In the genomic region with DNA sequence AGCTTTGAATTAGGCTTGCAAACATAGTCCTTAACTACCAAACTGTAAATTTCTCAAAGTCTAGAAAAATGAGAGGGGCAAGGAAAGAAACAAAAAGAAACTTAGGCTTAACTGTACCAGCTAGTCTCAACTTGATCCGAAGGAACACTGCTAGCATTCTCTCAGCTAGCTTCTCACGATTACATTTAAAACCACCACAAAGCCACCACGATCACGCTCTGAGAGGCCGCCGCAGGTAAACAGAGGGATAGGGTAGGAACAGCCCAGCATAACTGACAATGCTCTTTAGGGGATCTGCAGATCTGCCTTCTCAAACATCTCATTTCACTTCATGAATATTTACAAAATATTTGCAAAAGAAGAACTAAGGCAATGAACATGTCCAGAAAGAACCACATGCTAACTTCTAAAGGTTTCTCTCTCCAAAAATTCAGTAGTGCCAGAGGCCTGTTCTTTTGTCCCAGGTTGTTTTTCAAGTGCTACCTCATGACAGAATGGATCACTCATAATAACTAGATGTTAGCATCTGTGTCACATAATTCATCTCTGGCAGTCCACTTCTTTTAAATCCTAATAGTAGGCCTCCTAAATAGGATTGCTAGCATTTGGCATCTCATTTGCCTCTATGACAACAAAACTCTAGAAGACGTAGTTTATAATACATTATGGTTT, we compare ENCODE assay signal across 13 cellular contexts. TPM values are rescaled to one million over a fixed set of nuclear protein-coding genes. Genes with fewer than 3 reads are reported as not detected.
DNase-seq lines count a peak whose midpoint lies in the region; ATAC-seq, FAIRE-seq and TF ChIP-seq lines count a peak whose summit lies in the region.
"Had no signal": no experiment of that assay in that cellular context is flagged by ENCODE, and none has a peak within 500 bp of the region (broad histone marks: within the 10 kb centered on the region; RNA-seq: fewer than 3 reads in every experiment).

No MANE protein-coding gene starts in this region.

- no peaks in the 10 kb centered on the region for H3K27me3 Mint-ChIP-seq in activated CD4-positive, alpha-beta T cell treated with anti-CD3 and anti-CD28 coated beads, Interleukin-2, amount 10 ng/mL, durations not matched to agents 24 days and 14 days
- no peaks in the 10 kb centered on the region for H3K27me3 Mint-ChIP-seq in central memory CD8-positive, alpha-beta T cell

- H3K9me3 ChIP-seq in Panc1 (ENCODE audit: control insufficient read depth, insufficient read depth, low read depth, low read length) (no peaks in the 10 kb centered on the region), skeletal muscle tissue (ENCODE audit: control insufficient read depth in 3 of 3, low read length in 3 of 3) (no peaks in the 10 kb centered on the region)
- H3K9me3 ChIP-seq: neutrophil, tibial nerve had no signal

- H3K9me3 Mint-ChIP-seq in activated CD4-positive, alpha-beta T cell treated with anti-CD3 and anti-CD28 coated beads, Interleukin-2, amount 10 ng/mL, durations not matched to agents 24 days and 14 days, result no peaks in the 10 kb centered on the region
- no peaks in the 10 kb centered on the region for H3K9me3 Mint-ChIP-seq in central memory CD8-positive, alpha-beta T cell

- H3K27me3 ChIP-seq in Panc1 (ENCODE audit: control insufficient read depth, insufficient read depth, low read length), result no peaks in the 10 kb centered on the region
- H3K27me3 ChIP-seq in skeletal muscle tissue (ENCODE audit: control insufficient read depth in 3 of 3, insufficient read depth in 3 of 3, low read length in 3 of 3), result no peaks in the 10 kb centered on the region
- H3K27me3 ChIP-seq: neutrophil, tibial nerve had no signal

- no peak for TF ChIP-seq CTCF in Panc1 (IDR thresholded peaks at IDR 0.05)

- no TSS peak for BruUV-seq in Panc1 (replicated peaks; lab: Mats Ljungman, UMichigan)

- CTCF ChIA-PET in Panc1 (lab: Charles Lee), result no interaction called here

- H3K36me3 ChIP-seq in Panc1 (ENCODE audit: control insufficient read depth, insufficient read depth, low read length), result no peaks in the 10 kb centered on the region
- H3K36me3 ChIP-seq in skeletal muscle tissue (ENCODE audit: control insufficient read depth in 3 of 3, insufficient read depth in 3 of 3, low read length in 3 of 3), result no peaks in the 10 kb centered on the region
- H3K36me3 ChIP-seq: neutrophil, tibial nerve had no signal

- FAIRE-seq in HTR-8/SVneo (lab: Jason Lieb, UNC), result no peak
- FAIRE-seq: A204.1 had no signal

- in situ Hi-C loops in Panc1 (cut with HindIII; ENCODE audit: low pct_unique_long_range_greater_than_20kb, low sequenced_read_pairs), result no loop called here

- ATAC-seq in Panc1, result no peak
- peak; percentile 50 for ATAC-seq in central memory CD8-positive, alpha-beta T cell (replicated peaks; ENCODE audit: extremely low read depth, poor library complexity, severe bottlenecking)

- no peak overlapping the region for H3K4me3 ChIP-seq in Panc1 (ENCODE audit: low read depth in 2 of 2, low read length in 2 of 2)
- no peak overlapping the region for H3K4me3 ChIP-seq in skeletal muscle tissue (ENCODE audit: low read length in 3 of 3)
- H3K4me3 ChIP-seq: tibial nerve had no signal

- H3K4me3 Mint-ChIP-seq in activated CD4-positive, alpha-beta T cell treated with anti-CD3 and anti-CD28 coated beads, Interleukin-2, amount 10 ng/mL, durations not matched to agents 24 days and 14 days, result peak overlapping the region; percentile 80
- peak overlapping the region; percentile 68 for H3K4me3 Mint-ChIP-seq in central memory CD8-positive, alpha-beta T cell

- H3K4me1 ChIP-seq in Panc1 (ENCODE audit: control insufficient read depth, insufficient read depth, low read length), result peaks cover 72% of the 10 kb centered on the region
- H3K4me1 ChIP-seq in skeletal muscle tissue (ENCODE audit: control insufficient read depth in 3 of 3, insufficient read depth in 3 of 3, low read length in 3 of 3), result peaks cover 27 to 53% (median 34%) of the 10 kb centered on the region in 3 donors

- peak overlapping the region; percentile 77 for H3K27ac Mint-ChIP-seq in activated CD4-positive, alpha-beta T cell treated with anti-CD3 and anti-CD28 coated beads, Interleukin-2, amount 10 ng/mL, durations not matched to agents 24 days and 14 days
- peak overlapping the region; percentile 91 for H3K27ac Mint-ChIP-seq in central memory CD8-positive, alpha-beta T cell (ENCODE audit: low read depth)

- peaks cover 58% of the 10 kb centered on the region for H3K4me1 Mint-ChIP-seq in activated CD4-positive, alpha-beta T cell treated with anti-CD3 and anti-CD28 coated beads, Interleukin-2, amount 10 ng/mL, durations not matched to agents 24 days and 14 days
- peaks cover 66% of the 10 kb centered on the region for H3K4me1 Mint-ChIP-seq in central memory CD8-positive, alpha-beta T cell

- peak; percentile 83 for DNase-seq in activated CD4-positive, alpha-beta T cell treated with anti-CD3 and anti-CD28 coated beads, Interleukin-2, amount 10 ng/mL, durations not matched to agents 24 days and 14 days
- DNase-seq in activated CD4-positive, alpha-beta T cell treated with anti-CD3 and anti-CD28 coated beads for 4 hours, result no peak
- DNase-seq in Panc1 (ENCODE audit: low read depth, low spot score) (no peak), DMS53 (lab: John Stamatoyannopoulos, UW) (no peak), glomerular visceral epithelial cell (ENCODE audit: extremely low spot score) (no peak), HTR-8/SVneo (ENCODE audit: insufficient read length, low spot score) (no peak)
- DNase-seq in central memory CD8-positive, alpha-beta T cell (ENCODE audit: low spot score in 2 of 2), result no peak
- DNase-seq: caudate nucleus, hippocampal formation had no signal

- intact Hi-C loops in activated CD4-positive, alpha-beta T cell treated with anti-CD3 and anti-CD28 coated beads, Interleukin-2, amount 10 ng/mL, durations not matched to agents 24 days and 14 days (cut with micrococcal nuclease), result loop anchor here (1.0 to 10.0 kb wide), 4 partner anchors 78 to 1387 kb away; no protein-coding TSS in a partner anchor
- intact Hi-C loops in Panc1 (cut with micrococcal nuclease; ENCODE audit: unreplicated experiment), result no loop called here

- H3K27ac ChIP-seq in Panc1 (ENCODE audit: low read length), result peak overlapping the region; percentile 63
- H3K27ac ChIP-seq in skeletal muscle tissue (ENCODE audit: low read depth, low read length), result peak overlapping the region; percentile 41
- H3K27ac ChIP-seq: neutrophil had no signal

- peak overlapping the region in 2 of 3 donors; percentile 9 to 13 for H3K9ac ChIP-seq in skeletal muscle tissue (ENCODE audit: low read depth in 1 of 3, low read length in 3 of 3)

- POLR2A ChIA-PET in Panc1 (lab: Charles Lee), result interaction anchor here (0.6 kb wide), 1 partner anchor 275 kb away, joined by 3 read pairs; no protein-coding TSS in a partner anchor

- H3K36me3 Mint-ChIP-seq in activated CD4-positive, alpha-beta T cell treated with anti-CD3 and anti-CD28 coated beads, Interleukin-2, amount 10 ng/mL, durations not matched to agents 24 days and 14 days (ENCODE audit: low read depth), result peaks cover 21% of the 10 kb centered on the region
- H3K36me3 Mint-ChIP-seq in central memory CD8-positive, alpha-beta T cell (ENCODE audit: insufficient read depth), result peaks cover 1% of the 10 kb centered on the region

RNA-seq across cellular contexts. Expression of a gene that starts 18.9 kb away (rescaled TPM):
- 43.4 and 44.0 TPM in 2 replicates for total RNA-seq in activated CD4-positive, alpha-beta T cell treated with anti-CD3 and anti-CD28 coated beads, Interleukin-2, amount 10 ng/mL, durations not matched to agents 24 days and 14 days
- total RNA-seq in Panc1 (2021; ENCODE audit: unreplicated experiment) (66.0 TPM), skeletal muscle tissue (53.8 TPM)
- polyA plus RNA-seq in Panc1 (2012; ENCODE audit: insufficient read length), result 61.2 TPM
